Comparison of ENCODE assay signal across 9 cellular contexts in the genomic region with DNA sequence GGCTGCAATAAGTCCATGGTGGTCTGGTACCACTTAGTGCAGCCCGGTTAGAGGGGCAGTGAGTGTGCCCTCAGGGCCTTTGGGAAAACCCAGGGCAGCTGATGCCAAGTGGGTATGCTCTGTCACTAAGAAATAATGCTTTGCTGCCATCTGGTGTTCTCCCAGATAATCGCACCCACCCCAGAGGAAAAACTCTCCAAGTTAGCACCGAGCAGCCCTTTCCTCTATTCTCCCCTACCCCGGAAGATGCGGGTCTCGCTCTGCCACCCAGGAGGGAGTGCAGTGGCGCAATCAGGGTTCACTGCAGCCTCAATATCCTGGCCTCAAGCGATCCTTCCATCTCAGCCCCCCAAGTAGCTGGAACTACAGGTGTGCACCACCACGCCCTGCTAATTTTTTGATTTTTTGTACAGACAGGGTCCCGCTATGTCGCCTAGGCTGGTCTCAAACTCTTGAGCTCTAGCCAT. TPM values are rescaled to one million over a fixed set of nuclear protein-coding genes. Genes with fewer than 3 reads are reported as not detected.
DNase-seq lines count a peak whose midpoint lies in the region; ATAC-seq, FAIRE-seq and TF ChIP-seq lines count a peak whose summit lies in the region.
"Had no signal": no experiment of that assay in that cellular context is flagged by ENCODE, and none has a peak within 500 bp of the region (broad histone marks: within the 10 kb centered on the region; RNA-seq: fewer than 3 reads in every experiment).

No MANE protein-coding gene starts in this region.

- no peak overlapping the region for H3K4me3 Mint-ChIP-seq in osteocyte (ENCODE audit: unreplicated experiment)

- intact Hi-C loops in transverse colon (cut with DNase I; ENCODE audit: low total_unique reads) = loop anchor here (10.0 kb wide), 1 partner anchor 333 kb away; no protein-coding TSS in a partner anchor

- H3K27ac Mint-ChIP-seq in osteocyte (ENCODE audit: unreplicated experiment) = no peak overlapping the region

- H3K4me1 ChIP-seq in Karpas-422 (ENCODE audit: low read length) = peaks cover 7% of the 10 kb centered on the region
- peaks cover 3% of the 10 kb centered on the region for H3K4me1 ChIP-seq in RWPE2 (ENCODE audit: insufficient read depth, poor library complexity, severe bottlenecking)
- H3K4me1 ChIP-seq in transverse colon = peaks cover 0 to 38% (median 10%) of the 10 kb centered on the region in 4 donors

- FAIRE-seq in G401.6 (lab: Jason Lieb, UNC) = peak; percentile 41
- FAIRE-seq in frontal cortex (lab: Jason Lieb, UNC) = no peak

- H3K4me1 Mint-ChIP-seq in osteocyte (ENCODE audit: unreplicated experiment) = peaks cover 26% of the 10 kb centered on the region

- peak overlapping the region; percentile 5; the same call in 1 of the 2 replicates for H2AFZ ChIP-seq in Karpas-422 (ENCODE audit: low read length)

- ATAC-seq in RWPE2 (ENCODE audit: low read depth) (peak; percentile 77), HG03432 (IDR thresholded peaks at IDR 0.05; ENCODE audit: unreplicated experiment) (no peak)

- H3K36me3 ChIP-seq in Karpas-422 (ENCODE audit: insufficient read depth, low read length) (peaks cover 9% of the 10 kb centered on the region), RWPE2 (ENCODE audit: low read depth) (peaks cover 10% of the 10 kb centered on the region), transverse colon (no peaks in the 10 kb centered on the region)

- H3K4me3 ChIP-seq in Karpas-422 (ENCODE audit: low read length) = no peak overlapping the region
- H3K4me3 ChIP-seq in RWPE2 (ENCODE audit: severe bottlenecking) = no peak overlapping the region
- H3K4me3 ChIP-seq in transverse colon = no peak overlapping the region

- no peaks in the 10 kb centered on the region for H3K9me3 Mint-ChIP-seq in osteocyte (ENCODE audit: unreplicated experiment)

- no peaks in the 10 kb centered on the region for H4K20me1 ChIP-seq in Karpas-422 (ENCODE audit: insufficient read depth, low read depth, low read length)

- no peak overlapping the region for H3K4me2 ChIP-seq in Karpas-422 (ENCODE audit: low read depth, low read length, poor library complexity, severe bottlenecking)

- DNase-seq in Karpas-422 (peak; percentile 88), RWPE2 (ENCODE audit: low spot score) (no peak), frontal cortex (ENCODE audit: low spot score in 2 of 2) (peak; percentile 67 to 68), osteocyte (ENCODE audit: extremely low spot score, unreplicated experiment) (no peak), transverse colon (peak; percentile 73)
- DNase-seq in activated T-helper 9 cell treated with anti-CD3 and anti-CD28 coated beads, Interleukin-2, amount 50 U/mL, for 16 hours (ENCODE audit: low read depth) = peak; percentile 36

- no peak for TF ChIP-seq POLR2A in transverse colon (IDR thresholded peaks at IDR 0.05)

- no peaks in the 10 kb centered on the region for H3K9me2 ChIP-seq in Karpas-422 (replicated peaks; ENCODE audit: insufficient read depth, low read length)

- no peak overlapping the region for H3K9ac ChIP-seq in Karpas-422 (ENCODE audit: low read length)

- no peaks in the 10 kb centered on the region for H3K79me2 ChIP-seq in Karpas-422 (ENCODE audit: low read length)

- no peaks in the 10 kb centered on the region for H3K27me3 Mint-ChIP-seq in osteocyte (ENCODE audit: unreplicated experiment)

- peaks cover 7% of the 10 kb centered on the region for H3K36me3 Mint-ChIP-seq in osteocyte (ENCODE audit: unreplicated experiment)

- in situ Hi-C loops in transverse colon (cut with MboI; ENCODE audit: low pct_ligation_motif_present in 1 of 4, low pct_unique_long_range_greater_than_20kb in 1 of 4, low sequenced_read_pairs in 3 of 4) = loop anchor here (5.0 to 25.0 kb wide), 5 partner anchors 130 to 605 kb away; no protein-coding TSS in a partner anchor

- no peaks in the 10 kb centered on the region for H3K27me3 ChIP-seq in Karpas-422 (ENCODE audit: low read length)
- H3K27me3 ChIP-seq in RWPE2 (ENCODE audit: insufficient read depth, poor library complexity, severe bottlenecking) = no peaks in the 10 kb centered on the region
- no peaks in the 10 kb centered on the region for H3K27me3 ChIP-seq in transverse colon

- WGBS in transverse colon (ENCODE audit: low coverage in 1 of 2), 2 donors = 0 to 17% methylated on average over 2 to 11 of the region's 11 CpGs

- H3K27ac ChIP-seq in Karpas-422 (ENCODE audit: low read length) = no peak overlapping the region
- no peak overlapping the region for H3K27ac ChIP-seq in RWPE2 (ENCODE audit: poor library complexity, severe bottlenecking)
- H3K27ac ChIP-seq in transverse colon = no peak overlapping the region
- H3K27ac ChIP-seq: epithelial cell of prostate had no signal

- H3K9me3 ChIP-seq in Karpas-422 (ENCODE audit: low read length) = no peaks in the 10 kb centered on the region
- H3K9me3 ChIP-seq in RWPE2 (ENCODE audit: severe bottlenecking) = no peaks in the 10 kb centered on the region
- no peaks in the 10 kb centered on the region for H3K9me3 ChIP-seq in transverse colon

- TF ChIP-seq EP300 in transverse colon (IDR thresholded peaks at IDR 0.05; ENCODE audit: low read depth) = no peak

- peak; percentile 98 for TF ChIP-seq CTCF in RWPE2 (IDR thresholded peaks at IDR 0.05; ENCODE audit: poor library complexity, severe bottlenecking)
- peak; percentile 87 for TF ChIP-seq CTCF in osteocyte (IDR thresholded peaks at IDR 0.05)
- TF ChIP-seq CTCF in transverse colon (IDR thresholded peaks at IDR 0.05) = peak; percentile 78 to 91 (median 84)

RNA-seq across cellular contexts. Expression of a gene that starts 21.3 kb away (rescaled TPM):
- total RNA-seq in Karpas-422 (2014; rRNA removed; shearing (Covaris generic); ENCODE audit: low replicate concordance) = 40.4 and 56.4 TPM in 2 replicates
- total RNA-seq in frontal cortex (0.82 TPM), osteocyte (17.6 and 17.7 TPM in 2 replicates), transverse colon (100 to 1,000 TPM in 3 of 4 donors, 10 to 100 TPM in 1; 45.1 to 244 (median 107) TPM)

RNA-seq across cellular contexts. Expression of a gene that starts 26.0 kb away (rescaled TPM):
- 106 and 129 TPM in 2 replicates for total RNA-seq in Karpas-422 (2014; rRNA removed; shearing (Covaris generic); ENCODE audit: low replicate concordance)
- 44.8 TPM for total RNA-seq in frontal cortex
- total RNA-seq in osteocyte = 32.6 and 33.8 TPM in 2 replicates
- total RNA-seq in transverse colon = 100 to 1,000 TPM in 2 of 4 donors, 10 to 100 TPM in 2; 28.1 to 160 (median 104) TPM

RNA-seq across cellular contexts. Expression of a gene that starts 28.2 kb away (rescaled TPM):
- total RNA-seq in Karpas-422 (2014; rRNA removed; shearing (Covaris generic); ENCODE audit: low replicate concordance) = 52.0 and 55.5 TPM in 2 replicates
- total RNA-seq in frontal cortex = 26.5 TPM
- 101 and 106 TPM in 2 replicates for total RNA-seq in osteocyte
- total RNA-seq in transverse colon = 10 to 100 TPM; 42.4 to 91.0 (median 65.4) TPM

Comparison
In these comparisons a context has a peak if more than half of its experiments do, and no peak if none do; other contexts are left out.
1. DNase-seq: peak in Karpas-422 (single experiment), activated T-helper 9 cell treated with anti-CD3 and anti-CD28 coated beads, Interleukin-2, amount 50 U/mL, for 16 hours (single experiment), frontal cortex (2 of 2) and transverse colon (single experiment); none in RWPE2 (single experiment) and osteocyte (single experiment).
2. RNA of a gene that starts 21.3 kb away (total RNA-seq): 45.1 to 244 TPM in transverse colon, 40.4 to 56.4 TPM in Karpas-422 and 17.6 to 17.7 TPM in osteocyte; 0.82 TPM in frontal cortex (single experiment); every median in the first group is over 10 times any median in the second.
3. Peak in every context shown above with its lines, with median percentiles within 50 percentile points of each other: CTCF ChIP-seq.